Comparison of ENCODE assay signal across 26 cellular contexts in genomic region chr2:207952564-207953345, GRCh38.
A peak's percentile ranks its signal among the peaks of the same experiment; 100 is the strongest.
DNase-seq lines count a peak whose midpoint lies in the region; ATAC-seq, FAIRE-seq and TF ChIP-seq lines count a peak whose summit lies in the region.
"Had no signal": no experiment of that assay in that cellular context is flagged by ENCODE, and none has a peak within 500 bp of the region (broad histone marks: within the 10 kb centered on the region; RNA-seq: fewer than 3 reads in every experiment).

No MANE protein-coding gene starts in this region.

- DNase-seq in hepatocyte (ENCODE audit: low spot score) (peak; percentile 20), SHP77 (lab: John Stamatoyannopoulos, UW) (no peak), GM19240 (ENCODE audit: insufficient read length, low spot score) (no peak), A172 (ENCODE audit: low spot score) (no peak), NCI-H128 (lab: John Stamatoyannopoulos, UW; ENCODE audit: unreplicated experiment) (no peak)
- DNase-seq: activated CD4-positive, alpha-beta T cell treated with anti-CD3 and anti-CD28 coated beads for 36 hours; activated naive CD4-positive, alpha-beta T cell treated with anti-CD3 and anti-CD28 coated beads, Interleukin-2, amount 10 ng/mL, durations not matched to agents 7 days and 5 days; activated T-cell treated with anti-CD3 and anti-CD28 coated beads, Interleukin-2, amount 50 U/mL, for 72 hours; amniotic stem cell; foreskin keratinocyte; left colon; NCI-H187 treated with DMSO at 0.1 percent for 48 hours; NCI-H69; psoas muscle; transverse colon had no signal

- no peak overlapping the region for H3K4me2 ChIP-seq in hepatocyte

- H3K9me3 ChIP-seq in hepatocyte (ENCODE audit: low read depth): no peaks in the 10 kb centered on the region
- H3K9me3 ChIP-seq: breast epithelium, neutrophil, psoas muscle, transverse colon had no signal

- TF ChIP-seq CTCF in hepatocyte (IDR thresholded peaks at IDR 0.05; ENCODE audit: poor library complexity): no peak

- peak; percentile 97 for FAIRE-seq in G401.6 (lab: Jason Lieb, UNC)
- FAIRE-seq: colon, D721Med had no signal

- no peaks in the 10 kb centered on the region for H3K36me3 ChIP-seq in hepatocyte (replicated peaks; ENCODE audit: insufficient read depth, low read depth)
- H3K36me3 ChIP-seq: breast epithelium, neutrophil, transverse colon had no signal

- H3K79me2 ChIP-seq in hepatocyte: no peaks in the 10 kb centered on the region

- no peak overlapping the region for H3K4me3 ChIP-seq in hepatocyte
- H3K4me3 ChIP-seq: breast epithelium, psoas muscle, SK-N-MC, transverse colon had no signal

- H3K27me3 ChIP-seq in hepatocyte: no peaks in the 10 kb centered on the region
- H3K27me3 ChIP-seq: breast epithelium, foreskin keratinocyte, neutrophil, transverse colon had no signal

- WGBS in hepatocyte (ENCODE audit: low lambda C conversion rate, missing lambda C conversion rate): 59% methylated on average over 6 of the region's 6 CpGs

- H3K4me1 ChIP-seq in hepatocyte (ENCODE audit: insufficient read depth): peaks cover 4% of the 10 kb centered on the region
- H3K4me1 ChIP-seq: breast epithelium, foreskin keratinocyte, psoas muscle, transverse colon had no signal

- H3K9me2 ChIP-seq in hepatocyte (replicated peaks; ENCODE audit: insufficient read depth): no peaks in the 10 kb centered on the region

- no peaks in the 10 kb centered on the region for H4K20me1 ChIP-seq in hepatocyte (ENCODE audit: insufficient read depth, poor library complexity, severe bottlenecking)

- H3K27ac ChIP-seq in hepatocyte: peak overlapping the region; percentile 54
- H3K27ac ChIP-seq: breast epithelium, C4-2B, foreskin keratinocyte, neutrophil, psoas muscle, RWPE1, SK-N-MC, transverse colon had no signal

- no peak overlapping the region for H2AFZ ChIP-seq in hepatocyte

- ATAC-seq in GM21529 (IDR thresholded peaks at IDR 0.05; ENCODE audit: unreplicated experiment) (peak; percentile 72), HG03135 (IDR thresholded peaks at IDR 0.05; ENCODE audit: unreplicated experiment) (peak; percentile 67)
- ATAC-seq: activated CD4-positive, alpha-beta T cell treated with anti-CD3 and anti-CD28 coated beads for 36 hours; activated T-cell treated with anti-CD3 and anti-CD28 coated beads, Interleukin-2, amount 50 U/mL, for 72 hours; esophagus mucosa; foreskin keratinocyte; psoas muscle had no signal
